In genomic region chr18:61333271-61333745, GRCh38 we compare ENCODE assay signal across 12 cellular contexts. TPM values are rescaled to one million over a fixed set of nuclear protein-coding genes. Genes with fewer than 3 reads are reported as not detected.
DNase-seq lines count a peak whose midpoint lies in the region; ATAC-seq and TF ChIP-seq lines count a peak whose summit lies in the region.
"Had no signal": no experiment of that assay in that cellular context is flagged by ENCODE, and none has a peak within 500 bp of the region (broad histone marks: within the 10 kb centered on the region; RNA-seq: fewer than 3 reads in every experiment).

Gene CDH20 (plus strand): TSS chr18:61333430.

- H2AK9ac ChIP-seq in IMR-90 (replicated peaks; ENCODE audit: low read depth, low read length, poor library complexity) = no peak within 1 kb of the TSS

- BruUV-seq in IMR-90 (replicated peaks; lab: Mats Ljungman, UMichigan) = no TSS peak

- WGBS in IMR-90 (ENCODE audit: extremely low coverage in 2 of 2, insufficient read length in 1 of 2), 2 experiments = 3% methylated on average over 13 of the region's 32 CpGs; no CpG with 5 or more reads in 1 of the 2 experiments

- H4K20me1 ChIP-seq in IMR-90 (ENCODE audit: insufficient read depth, low read length) = no peaks in the 10 kb centered on the region

- H3K27ac ChIP-seq in IMR-90 (ENCODE audit: insufficient read depth, low read length) = no peak within 1 kb of the TSS
- H3K27ac ChIP-seq in cingulate gyrus (ENCODE audit: low read depth, low read length) = peak within 1 kb of the TSS; percentile 96
- H3K27ac ChIP-seq: VCaP had no signal

- no peaks in the 10 kb centered on the region for H3K36me3 Mint-ChIP-seq in stimulated activated memory B cell treated with anti-CD40 and anti-IgM and Interleukin-4, amounts not matched to agents 10 μg/mL and 1 μg/mL and 100 μg/mL, for 72 hours
- H3K36me3 Mint-ChIP-seq: natural killer cell had no signal

- H3K4me1 Mint-ChIP-seq in stimulated activated memory B cell treated with anti-CD40 and anti-IgM and Interleukin-4, amounts not matched to agents 10 μg/mL and 1 μg/mL and 100 μg/mL, for 72 hours = peaks cover 9% of the 10 kb centered on the region
- H3K4me1 Mint-ChIP-seq: natural killer cell had no signal

- H3K23ac ChIP-seq in IMR-90 (ENCODE audit: low read depth, low read length) = no peak within 1 kb of the TSS

- no peak for TF ChIP-seq CTCF in IMR-90 (conservative IDR thresholded peaks at IDR 0.05; ENCODE audit: low read depth, low read length)

- POLR2A ChIA-PET in IMR-90 (lab: Charles Lee; ENCODE audit: unreplicated experiment) (no interaction called here), HEK293T (lab: Yijun Ruan, JAX) (no interaction called here)

- H3K4me3 ChIP-seq in IMR-90 (ENCODE audit: insufficient read depth, low read depth, low read length) = no peak within 1 kb of the TSS

- ATAC-seq in IMR-90 (ENCODE audit: low read depth) (no peak), GM21526 (IDR thresholded peaks at IDR 0.05; ENCODE audit: low FRiP score, unreplicated experiment) (no peak)
- no peak for ATAC-seq in stimulated activated memory B cell treated with anti-CD40 and anti-IgM and Interleukin-4, amounts not matched to agents 10 μg/mL and 1 μg/mL and 100 μg/mL, for 72 hours
- ATAC-seq: natural killer cell had no signal

- H3K4ac ChIP-seq in IMR-90 (ENCODE audit: low read depth, low read length) = no peak within 1 kb of the TSS

- no peak within 1 kb of the TSS for H2AK5ac ChIP-seq in IMR-90 (ENCODE audit: low read depth, low read length)

- dilution Hi-C loops in IMR-90 (cut with HindIII; ENCODE audit: low sequenced_read_pairs, unreplicated experiment) = no loop called here

- H3K79me1 ChIP-seq in IMR-90 (ENCODE audit: low read depth in 1 of 2, low read length in 2 of 2) = no peaks in the 10 kb centered on the region

- no peak within 1 kb of the TSS for H3K14ac ChIP-seq in IMR-90 (replicated peaks; ENCODE audit: low read depth, low read length)

- H3K9me3 ChIP-seq in IMR-90 (ENCODE audit: control insufficient read depth, insufficient read depth, low read length) = no peaks in the 10 kb centered on the region

- H2BK5ac ChIP-seq in IMR-90 (ENCODE audit: low read depth, low read length, poor library complexity, severe bottlenecking) = no peak within 1 kb of the TSS

- H3K4me1 ChIP-seq in IMR-90 (ENCODE audit: control insufficient read depth, insufficient read depth, low read length) = no peaks in the 10 kb centered on the region; the same call in 1 of the 2 replicates

- H3K4me3 Mint-ChIP-seq in stimulated activated memory B cell treated with anti-CD40 and anti-IgM and Interleukin-4, amounts not matched to agents 10 μg/mL and 1 μg/mL and 100 μg/mL, for 72 hours = peak within 1 kb of the TSS; percentile 29
- H3K4me3 Mint-ChIP-seq: natural killer cell had no signal

- H3K27me3 Mint-ChIP-seq in stimulated activated memory B cell treated with anti-CD40 and anti-IgM and Interleukin-4, amounts not matched to agents 10 μg/mL and 1 μg/mL and 100 μg/mL, for 72 hours = peaks cover 53% of the 10 kb centered on the region

- H4K8ac ChIP-seq in IMR-90 (ENCODE audit: low read depth in 2 of 2, low read length in 2 of 2) = no peak within 1 kb of the TSS

- no peak within 1 kb of the TSS for H2BK15ac ChIP-seq in IMR-90 (ENCODE audit: low read depth, low read length)

- no peak for TF ChIP-seq POLR2A in IMR-90 (IDR thresholded peaks at IDR 0.05; ENCODE audit: low read depth, low read length)

- intact Hi-C loops in IMR-90 (cut with micrococcal nuclease) = no loop called here

- H2BK20ac ChIP-seq in IMR-90 (ENCODE audit: low read depth, low read length) = no peak within 1 kb of the TSS

- no peaks in the 10 kb centered on the region for H3K9me3 Mint-ChIP-seq in stimulated activated memory B cell treated with anti-CD40 and anti-IgM and Interleukin-4, amounts not matched to agents 10 μg/mL and 1 μg/mL and 100 μg/mL, for 72 hours

- H3K56ac ChIP-seq in IMR-90 (ENCODE audit: extremely low read depth, insufficient read depth, low read length) = no peak within 1 kb of the TSS

- H2BK120ac ChIP-seq in IMR-90 (ENCODE audit: low read depth, low read length) = no peak within 1 kb of the TSS

- no peaks in the 10 kb centered on the region for H3K9me1 ChIP-seq in IMR-90 (ENCODE audit: insufficient read depth, low read length)

- no peak within 1 kb of the TSS for H4K91ac ChIP-seq in IMR-90 (ENCODE audit: insufficient read depth, low read depth, low read length)

- TF ChIP-seq RAD21 in IMR-90 (IDR thresholded peaks at IDR 0.05; ENCODE audit: low read length) = no peak

- in situ Hi-C loops in IMR-90 (cut with MboI; ENCODE audit: low sequenced_read_pairs) = no loop called here

- no peak within 1 kb of the TSS for H3K18ac ChIP-seq in IMR-90 (ENCODE audit: low read depth, low read length)

- H3K27ac Mint-ChIP-seq in stimulated activated memory B cell treated with anti-CD40 and anti-IgM and Interleukin-4, amounts not matched to agents 10 μg/mL and 1 μg/mL and 100 μg/mL, for 72 hours = no peak within 1 kb of the TSS
- H3K27ac Mint-ChIP-seq: natural killer cell had no signal

- no peaks in the 10 kb centered on the region for H3K36me3 ChIP-seq in IMR-90 (ENCODE audit: control insufficient read depth, insufficient read depth, low read length)

- DNase-seq in IMR-90 = no peak
- DNase-seq in islet precursor cell = peak; percentile 60
- no peak for DNase-seq in HEK293T (ENCODE audit: extremely low spot score)
- no peak for DNase-seq in stimulated activated naive CD4-positive, alpha-beta T cell treated with Interleukin-2 at 50 U/mL for 16 hours (lab: John Stamatoyannopoulos, UW)
- DNase-seq in NCI-H524 treated with DMSO at 0.1 percent for 48 hours (lab: John Stamatoyannopoulos, UW) = no peak
- DNase-seq: central memory CD4-positive, alpha-beta T cell; natural killer cell; stimulated activated CD8-positive, alpha-beta memory T cell treated with anti-CD3 and anti-CD28 coated beads, Interleukin-4, amount 100 ng/mL, for 48 hours had no signal

- no peak within 1 kb of the TSS; the same call in 1 of the 2 replicates for H3K4me2 ChIP-seq in IMR-90 (ENCODE audit: low read depth, low read length)

- H3K9ac ChIP-seq in IMR-90 (ENCODE audit: low read depth, low read length) = no peak within 1 kb of the TSS

- CTCF ChIA-PET in IMR-90 (lab: Yijun Ruan, JAX) (no interaction called here), HEK293T (lab: Yijun Ruan, JAX) (no interaction called here)

- peaks cover 35% of the 10 kb centered on the region for H3K27me3 ChIP-seq in IMR-90 (ENCODE audit: control insufficient read depth, insufficient read depth, low read length)

- peak within 1 kb of the TSS; percentile 17 for H2AFZ ChIP-seq in IMR-90 (replicated peaks; ENCODE audit: low read length, poor library complexity)

- H4K5ac ChIP-seq in IMR-90 (ENCODE audit: low read depth, low read length) = no peak within 1 kb of the TSS

TF ChIP-seq in IMR-90, 13 proteins besides CTCF, POLR2A, EP300 and RAD21:
- TF ChIP-seq BHLHE40 (IDR thresholded peaks at IDR 0.05; ENCODE audit: low read depth, low read length) (no peak), ELK1 (IDR thresholded peaks at IDR 0.05; ENCODE audit: borderline replicate concordance, low read depth, low read length) (no peak), FOS (IDR thresholded peaks at IDR 0.05; ENCODE audit: low read depth, low read length) (no peak), MAFK (IDR thresholded peaks at IDR 0.05; ENCODE audit: low read depth, low read length) (no peak), SMC3 (IDR thresholded peaks at IDR 0.05; ENCODE audit: low read depth, low read length) (no peak), CEBPB (IDR thresholded peaks at IDR 0.05; ENCODE audit: low read depth, low read length) (no peak), RCOR1 (IDR thresholded peaks at IDR 0.05; ENCODE audit: insufficient replicate concordance, low read length) (no peak), NFE2L2 (IDR thresholded peaks at IDR 0.05; ENCODE audit: low read depth, low read length) (no peak)

TF ChIP-seq in HEK293T, 16 proteins besides CTCF, POLR2A, EP300 and RAD21:
- TF ChIP-seq FOXK2 (IDR thresholded peaks at IDR 0.05) = no peak
- TF ChIP-seq ARNT (IDR thresholded peaks at IDR 0.05) = no peak
- no peak for TF ChIP-seq ZNF384 (IDR thresholded peaks at IDR 0.05)

RNA-seq across cellular contexts. Expression of gene CDH20, which starts in this region (rescaled TPM):
- total RNA-seq in IMR-90 (2012; rRNA removed) = not detected in 2 replicates
- polyA plus RNA-seq in IMR-90 (2012; rRNA removed) = not detected in 2 replicates
- polyA plus RNA-seq in IMR-90 (2012; cell fraction: cytosol; rRNA removed) = not detected in 2 replicates
- polyA plus RNA-seq in IMR-90 (2012; cell fraction: nucleus; rRNA removed; ENCODE audit: low replicate concordance) = not detected in 2 replicates
